In the genomic region with DNA sequence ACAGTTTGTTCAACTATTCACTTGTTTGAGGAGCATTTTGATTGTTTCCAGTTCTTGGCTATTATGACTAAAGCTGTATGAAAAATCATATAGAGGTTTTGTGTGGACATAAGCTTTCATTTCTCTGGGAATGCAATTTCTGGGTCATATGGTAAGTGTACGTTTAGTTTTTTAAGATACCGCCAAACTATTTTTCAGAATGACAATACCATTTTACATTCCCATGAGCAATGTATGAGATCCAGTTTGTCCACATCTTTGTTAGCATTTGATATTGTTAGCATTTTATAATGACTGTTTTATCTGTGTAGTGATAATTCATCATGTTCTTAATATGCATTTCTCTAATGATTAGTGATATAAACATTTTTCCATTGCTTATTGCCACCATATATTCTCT, we compare ENCODE assay signal across 17 cellular contexts.
DNase-seq lines count a peak whose midpoint lies in the region; ATAC-seq and TF ChIP-seq lines count a peak whose summit lies in the region.
"Had no signal": no experiment of that assay in that cellular context is flagged by ENCODE, and none has a peak within 500 bp of the region (broad histone marks: within the 10 kb centered on the region; RNA-seq: fewer than 3 reads in every experiment).

No MANE protein-coding gene starts in this region.

- ATAC-seq in lower lobe of right lung = no peak
- ATAC-seq in upper lobe of right lung = no peak
- no peak for ATAC-seq in HG03439 (IDR thresholded peaks at IDR 0.05; ENCODE audit: unreplicated experiment)

- no peak overlapping the region for H3K4me3 ChIP-seq in breast epithelium
- H3K4me3 ChIP-seq in lower lobe of right lung = no peak overlapping the region
- no peak overlapping the region for H3K4me3 ChIP-seq in upper lobe of right lung
- H3K4me3 ChIP-seq: BLaER1 treated with 17β-estradiol and CSF1 and Interleukin-3, amounts not matched to agents 10 nM and 100 nM; HAP-1 had no signal

- no peak for DNase-seq in MCF 10A (ENCODE audit: unreplicated experiment)
- DNase-seq in breast epithelium (ENCODE audit: low spot score in 2 of 2) = no peak
- DNase-seq in lower lobe of right lung = no peak
- DNase-seq in upper lobe of right lung = no peak
- no peak for DNase-seq in stimulated activated naive CD4-positive, alpha-beta T cell treated with Interleukin-2 at 50 U/mL for 16 hours (lab: John Stamatoyannopoulos, UW)
- DNase-seq: AML-193; BE2C; CD4-positive, alpha-beta T cell; CD8-positive, alpha-beta memory T cell; DMS153; DND-41; GOT3 had no signal

- CTCF ChIA-PET in MCF 10A (lab: Yijun Ruan, JAX) = interaction anchor here (0.7 kb wide), 1 partner anchor 95 kb away, joined by 3 read pairs; no protein-coding TSS in a partner anchor

- H3K36me3 Mint-ChIP-seq in MCF 10A (ENCODE audit: insufficient read depth, unreplicated experiment) = no peaks in the 10 kb centered on the region
- H3K36me3 Mint-ChIP-seq: CD14-positive monocyte; CD8-positive, alpha-beta memory T cell had no signal

- H3K9me3 ChIP-seq in breast epithelium (no peaks in the 10 kb centered on the region), lower lobe of right lung (no peaks in the 10 kb centered on the region), upper lobe of right lung (no peaks in the 10 kb centered on the region)
- H3K9me3 ChIP-seq: BE2C, HAP-1 had no signal

- H3K27ac ChIP-seq in breast epithelium = no peak overlapping the region
- peak overlapping the region; percentile 70 for H3K27ac ChIP-seq in lower lobe of right lung
- H3K27ac ChIP-seq in upper lobe of right lung = peak overlapping the region; percentile 72
- H3K27ac ChIP-seq: 22Rv1; BLaER1 treated with 17β-estradiol and CSF1 and Interleukin-3, amounts not matched to agents 10 nM and 100 nM had no signal

- H3K27ac Mint-ChIP-seq in MCF 10A (ENCODE audit: low read depth, unreplicated experiment) = peak overlapping the region; percentile 82
- H3K27ac Mint-ChIP-seq: CD4-positive, alpha-beta T cell; CD8-positive, alpha-beta memory T cell had no signal

- POLR2A ChIA-PET in MCF 10A (lab: Yijun Ruan, JAX) = no interaction called here

- H3K27me3 Mint-ChIP-seq in MCF 10A (ENCODE audit: insufficient read depth, unreplicated experiment) = no peaks in the 10 kb centered on the region
- H3K27me3 Mint-ChIP-seq: CD4-positive, alpha-beta T cell had no signal

- peaks cover 30% of the 10 kb centered on the region for H3K4me1 Mint-ChIP-seq in MCF 10A (ENCODE audit: insufficient read depth, unreplicated experiment)
- H3K4me1 Mint-ChIP-seq: CD14-positive monocyte; CD8-positive, alpha-beta memory T cell had no signal

- no TSS peak for BruUV-seq in MCF 10A (replicated peaks; lab: Mats Ljungman, UMichigan)

- H3K4me3 Mint-ChIP-seq in MCF 10A (ENCODE audit: unreplicated experiment) = no peak overlapping the region
- H3K4me3 Mint-ChIP-seq: CD14-positive monocyte; CD4-positive, alpha-beta T cell; CD8-positive, alpha-beta memory T cell had no signal

- H3K9me3 Mint-ChIP-seq in MCF 10A (ENCODE audit: unreplicated experiment) = no peaks in the 10 kb centered on the region
- H3K9me3 Mint-ChIP-seq: CD4-positive, alpha-beta T cell; CD8-positive, alpha-beta memory T cell had no signal

- H3K4me1 ChIP-seq in breast epithelium (no peaks in the 10 kb centered on the region), lower lobe of right lung (peaks cover 5% of the 10 kb centered on the region), upper lobe of right lung (peaks cover 6% of the 10 kb centered on the region)
- H3K4me1 ChIP-seq: BE2C, HAP-1 had no signal

- no peak for TF ChIP-seq POLR2A in breast epithelium (IDR thresholded peaks at IDR 0.05)

- H3K27me3 ChIP-seq in breast epithelium = no peaks in the 10 kb centered on the region
- H3K27me3 ChIP-seq in lower lobe of right lung (ENCODE audit: low read depth) = no peaks in the 10 kb centered on the region
- H3K27me3 ChIP-seq in upper lobe of right lung = no peaks in the 10 kb centered on the region
- H3K27me3 ChIP-seq: BE2C; BLaER1 treated with 17β-estradiol and CSF1 and Interleukin-3, amounts not matched to agents 10 nM and 100 nM had no signal

- TF ChIP-seq CTCF in MCF 10A (IDR thresholded peaks at IDR 0.05; ENCODE audit: unreplicated experiment) = no peak
- TF ChIP-seq CTCF in breast epithelium (IDR thresholded peaks at IDR 0.05) = no peak
- TF ChIP-seq CTCF in lower lobe of right lung (IDR thresholded peaks at IDR 0.05) = no peak
- no peak for TF ChIP-seq CTCF in upper lobe of right lung (IDR thresholded peaks at IDR 0.05)

- intact Hi-C loops in MCF 10A (cut with micrococcal nuclease) = no loop called here
- intact Hi-C loops in breast epithelium (cut with DNase I; ENCODE audit: low total_unique reads) = no loop called here
- intact Hi-C loops in lower lobe of right lung (cut with DNase I) = no loop called here
- intact Hi-C loops in upper lobe of right lung (cut with DNase I) = no loop called here

- H3K36me3 ChIP-seq in breast epithelium (no peaks in the 10 kb centered on the region), lower lobe of right lung (no peaks in the 10 kb centered on the region), upper lobe of right lung (no peaks in the 10 kb centered on the region)
- H3K36me3 ChIP-seq: BE2C; BLaER1 treated with 17β-estradiol and CSF1 and Interleukin-3, amounts not matched to agents 10 nM and 100 nM; HAP-1 had no signal

Comparison
In these comparisons a context has a peak if more than half of its experiments do, and no peak if none do; other contexts are left out.
1. H3K27ac ChIP-seq: peak in lower lobe of right lung (single experiment) and upper lobe of right lung (single experiment); none in breast epithelium (0 of 2).